8 cellular contexts compared by ENCODE assay signal in genomic region chr12:69238589-69239285, GRCh38. TPM values are rescaled to one million over a fixed set of nuclear protein-coding genes. Genes with fewer than 3 reads are reported as not detected.
DNase-seq lines count a peak whose midpoint lies in the region; ATAC-seq and TF ChIP-seq lines count a peak whose summit lies in the region.

No MANE protein-coding gene starts in this region.

- H3K36me3 ChIP-seq in heart left ventricle (peaks cover 0 to 1% (median 0%) of the 10 kb centered on the region in 9 donors), Loucy (ENCODE audit: insufficient read depth, low read length) (no peaks in the 10 kb centered on the region), parathyroid adenoma (ENCODE audit: control insufficient read depth, insufficient read depth, low read length) (no peaks in the 10 kb centered on the region)
- H3K36me3 ChIP-seq in effector memory CD4-positive, alpha-beta T cell (ENCODE audit: control insufficient read depth, insufficient read depth, low read length): no peaks in the 10 kb centered on the region

- DNase-seq in heart left ventricle (no peak), Right ventricle myocardium superior (no peak), left colon (no peak), sciatic nerve (ENCODE audit: low spot score) (no peak)
- DNase-seq in effector memory CD4-positive, alpha-beta T cell: no peak

- H2AFZ ChIP-seq in Loucy (ENCODE audit: low read length): peak overlapping the region; percentile 95
- peak overlapping the region; percentile 87 for H2AFZ ChIP-seq in parathyroid adenoma

- TF ChIP-seq CTCF in heart left ventricle (IDR thresholded peaks at IDR 0.05) (no peak), Loucy (conservative IDR thresholded peaks at IDR 0.05; ENCODE audit: low read length) (no peak), parathyroid adenoma (IDR thresholded peaks at IDR 0.05) (no peak)

- 20 to 23% (median 21%) methylated on average over 13 of the region's 13 CpGs for WGBS in heart left ventricle, 4 donors

- H3F3A ChIP-seq in Loucy (ENCODE audit: low read depth): no peaks in the 10 kb centered on the region

- TF ChIP-seq POLR2A in heart left ventricle (IDR thresholded peaks at IDR 0.05): no peak

- ATAC-seq in heart left ventricle (no peak), Right ventricle myocardium superior (ENCODE audit: poor library complexity) (no peak), HG02981 (IDR thresholded peaks at IDR 0.05; ENCODE audit: unreplicated experiment) (no peak), left colon (no peak), sciatic nerve (no peak)

- H3K9ac ChIP-seq in Loucy (ENCODE audit: low read depth, low read length, poor library complexity, severe bottlenecking) (peak overlapping the region; percentile 99), parathyroid adenoma (no peak overlapping the region)

- H3K4me3 ChIP-seq in heart left ventricle: peak overlapping the region; percentile 75 to 99 (median 86)
- H3K4me3 ChIP-seq in Loucy (ENCODE audit: low read length, poor library complexity, severe bottlenecking): peak overlapping the region; percentile 100
- peak overlapping the region; percentile 87 for H3K4me3 ChIP-seq in effector memory CD4-positive, alpha-beta T cell (ENCODE audit: insufficient read depth, low read depth, low read length, poor library complexity, severe bottlenecking)
- peak overlapping the region; percentile 62 for H3K4me3 ChIP-seq in parathyroid adenoma (ENCODE audit: low read depth, low read length)

- H3K4me2 ChIP-seq in Loucy (ENCODE audit: low read depth, low read length, poor library complexity, severe bottlenecking) (peak overlapping the region; percentile 74), parathyroid adenoma (ENCODE audit: low read length) (peak overlapping the region; percentile 82)

- H3K4me1 ChIP-seq in heart left ventricle: peaks cover 9 to 41% (median 32%) of the 10 kb centered on the region in 12 donors
- peaks cover 36% of the 10 kb centered on the region for H3K4me1 ChIP-seq in Loucy (ENCODE audit: insufficient read depth, low read length, poor library complexity, severe bottlenecking)
- H3K4me1 ChIP-seq in effector memory CD4-positive, alpha-beta T cell (ENCODE audit: control insufficient read depth, insufficient read depth, low read length, poor library complexity, severe bottlenecking): peaks cover 36% of the 10 kb centered on the region
- peaks cover 11% of the 10 kb centered on the region for H3K4me1 ChIP-seq in parathyroid adenoma

- H3K9me3 ChIP-seq in heart left ventricle (no peaks in the 10 kb centered on the region), Loucy (ENCODE audit: insufficient read depth, low read depth, low read length) (no peaks in the 10 kb centered on the region), parathyroid adenoma (ENCODE audit: control insufficient read depth, low read length) (no peaks in the 10 kb centered on the region)
- no peaks in the 10 kb centered on the region for H3K9me3 ChIP-seq in effector memory CD4-positive, alpha-beta T cell (ENCODE audit: control insufficient read depth, low read length)

- peaks cover 38% of the 10 kb centered on the region for H4K20me1 ChIP-seq in Loucy (ENCODE audit: insufficient read depth, low read length, poor library complexity, severe bottlenecking)

- H3K9me2 ChIP-seq in Loucy (replicated peaks; ENCODE audit: low read depth, low read length): no peaks in the 10 kb centered on the region

- intact Hi-C loops in heart left ventricle (cut with DNase I): loop anchor here in 1 of 10 donors (5.0 kb wide), 1 partner anchor 81 kb away; no protein-coding TSS in a partner anchor
- intact Hi-C loops in Right ventricle myocardium superior (cut with DNase I): no loop called here
- intact Hi-C loops in left colon (cut with DNase I, micrococcal nuclease): no loop called here
- intact Hi-C loops in sciatic nerve (cut with DNase I): no loop called here

- H3K79me2 ChIP-seq in Loucy (ENCODE audit: insufficient read depth, low read length): peaks cover 51% of the 10 kb centered on the region
- peaks cover 24% of the 10 kb centered on the region for H3K79me2 ChIP-seq in parathyroid adenoma

- H3K27ac ChIP-seq in heart left ventricle: peak overlapping the region; percentile 9 to 96 (median 92)
- peak overlapping the region; percentile 82 for H3K27ac ChIP-seq in effector memory CD4-positive, alpha-beta T cell (ENCODE audit: insufficient read depth, low read length, poor library complexity, severe bottlenecking)
- peak overlapping the region; percentile 69 for H3K27ac ChIP-seq in parathyroid adenoma

- no peaks in the 10 kb centered on the region for H3K27me3 ChIP-seq in heart left ventricle
- peaks cover 4% of the 10 kb centered on the region for H3K27me3 ChIP-seq in Loucy (ENCODE audit: insufficient read depth, low read length, poor library complexity, severe bottlenecking)
- no peaks in the 10 kb centered on the region for H3K27me3 ChIP-seq in effector memory CD4-positive, alpha-beta T cell (replicated peaks; ENCODE audit: control insufficient read depth, insufficient read depth, low read length, poor library complexity, severe bottlenecking)
- H3K27me3 ChIP-seq in parathyroid adenoma (ENCODE audit: control insufficient read depth, insufficient read depth, low read length): no peaks in the 10 kb centered on the region

RNA-seq across cellular contexts. Expression of gene CPSF6, which starts 0.6 kb away (rescaled TPM):
- total RNA-seq in heart left ventricle (10 to 100 TPM; 15.8 to 34.8 (median 30.1) TPM), Right ventricle myocardium superior (29.3 TPM), left colon (10 to 100 TPM; 44.9 to 51.5 TPM), sciatic nerve (72.5 TPM)
- 10 to 100 TPM; 13.4 to 14.3 TPM for polyA plus RNA-seq in heart left ventricle
